1 cellular context compared by ENCODE assay signal in the genomic region with DNA sequence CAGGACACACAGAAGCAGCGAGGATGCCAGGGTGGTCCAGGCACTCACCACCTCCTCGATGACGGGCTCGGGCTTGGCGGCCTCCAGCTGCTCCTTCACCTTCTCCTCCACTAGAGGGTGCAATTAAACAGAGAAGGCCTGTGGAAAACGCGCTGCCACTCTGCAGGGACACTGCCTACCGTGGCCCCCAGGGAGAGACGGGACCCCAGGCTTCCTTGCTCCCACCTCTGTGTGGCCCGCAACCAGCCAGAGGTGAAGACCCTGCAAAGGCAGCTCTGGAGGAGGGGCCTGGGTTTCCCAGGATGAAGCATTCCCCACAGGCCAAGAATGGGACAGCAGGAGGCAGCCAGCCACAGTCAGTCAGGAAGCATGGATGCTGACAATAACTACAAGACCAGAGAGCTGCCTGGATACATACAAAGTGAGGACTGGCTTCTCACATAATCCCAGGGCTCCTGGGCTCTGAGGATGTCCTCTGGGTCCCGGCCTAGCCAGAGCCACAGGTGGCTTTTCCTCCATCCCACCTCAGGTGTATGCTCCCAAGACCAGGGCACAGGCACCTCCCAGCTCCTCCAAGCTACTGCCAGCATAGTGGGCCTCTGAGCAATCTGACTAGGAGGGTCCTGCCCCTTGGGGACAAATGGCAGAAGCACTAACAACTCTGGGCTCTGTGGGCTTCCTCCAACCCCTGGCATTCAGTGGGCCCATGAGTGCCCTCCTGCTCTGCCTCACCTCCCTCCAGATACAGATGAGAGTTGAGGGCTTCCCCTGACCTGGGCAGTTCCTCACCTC.
TF ChIP-seq lines count a peak whose summit lies in the region.

No MANE protein-coding gene starts in this region.

TF ChIP-seq in H1, 55 proteins besides CTCF, POLR2A, EP300 and RAD21:
- TF ChIP-seq TAF7 (optimal IDR thresholded peaks at IDR 0.05; ENCODE audit: borderline replicate concordance, low read depth, low read length) (no peak), PHF8 (conservative IDR thresholded peaks at IDR 0.05; ENCODE audit: low read depth, low read length) (no peak), EZH2 (IDR thresholded peaks at IDR 0.05; ENCODE audit: low read depth, low read length, severe bottlenecking) (no peak), CTBP2 (IDR thresholded peaks at IDR 0.05; ENCODE audit: borderline replicate concordance, insufficient read depth, insufficient read length, low read length) (no peak), FOSL1 (IDR thresholded peaks at IDR 0.05; ENCODE audit: insufficient read depth, low read depth, low read length) (no peak), SP1 (IDR thresholded peaks at IDR 0.05; ENCODE audit: low read depth, low read length) (no peak), JUN (IDR thresholded peaks at IDR 0.05; ENCODE audit: low read depth, low read length) (no peak)
